ENCODE assay signal across 8 cellular contexts in genomic region chr15:75455982-75456531, GRCh38. TPM values are rescaled to one million over a fixed set of nuclear protein-coding genes. Genes with fewer than 3 reads are reported as not detected.
DNase-seq lines count a peak whose midpoint lies in the region; ATAC-seq and TF ChIP-seq lines count a peak whose summit lies in the region.

No MANE protein-coding gene starts in this region.

- H3K27ac Mint-ChIP-seq in activated naive CD8-positive, alpha-beta T cell = peak overlapping the region; percentile 84

- peak overlapping the region; percentile 52 for H3K27ac ChIP-seq in PC-3 (ENCODE audit: low read length)
- no peak overlapping the region for H3K27ac ChIP-seq in iPS DF 6.9 (ENCODE audit: low read length)

- peak; percentile 18 for TF ChIP-seq POLR2A in GM18526 (IDR thresholded peaks at IDR 0.05; ENCODE audit: extremely low read depth, insufficient read length)

- ATAC-seq in PC-3 (no peak; the same call in 1 of the 2 replicates), left lobe of liver (no peak), HG02759 (IDR thresholded peaks at IDR 0.05; ENCODE audit: unreplicated experiment) (no peak)

- H4K20me1 ChIP-seq in PC-3 (ENCODE audit: low read length) = no peaks in the 10 kb centered on the region

- DNase-seq in AG08396 (ENCODE audit: low spot score) (peak; percentile 32), PC-3 (peak; percentile 51), iPS DF 6.9 (ENCODE audit: low read depth, low spot score) (peak; percentile 20), left lobe of liver (ENCODE audit: low spot score) (no peak)
- DNase-seq in stimulated activated CD4-positive, alpha-beta T cell treated with anti-CD3 and anti-CD28 coated beads, Interleukin-15, amount 100 ng/mL, for 24 hours = peak; percentile 66

- H3K27me3 ChIP-seq in PC-3 (ENCODE audit: low read length) = no peaks in the 10 kb centered on the region
- no peaks in the 10 kb centered on the region for H3K27me3 ChIP-seq in iPS DF 6.9 (ENCODE audit: control insufficient read depth, insufficient read depth, low read length)

- peak overlapping the region; percentile 100 for H2AFZ ChIP-seq in PC-3 (ENCODE audit: low read length)

- no peaks in the 10 kb centered on the region for H3K9me2 ChIP-seq in PC-3 (replicated peaks; ENCODE audit: low read length)

- BruUV-seq in PC-3 (replicated peaks; lab: Mats Ljungman, UMichigan) = TSS peak; percentile 16

- no peaks in the 10 kb centered on the region for H3K9me3 Mint-ChIP-seq in activated naive CD8-positive, alpha-beta T cell (ENCODE audit: low read depth)

- POLR2A ChIA-PET in PC-3 (lab: Charles Lee; ENCODE audit: unreplicated experiment) = interaction anchor here (0.6 to 1.0 kb wide), 3 partner anchors 30 to 88 kb away, joined by 3 to 5 read pairs (median 4); no protein-coding TSS in a partner anchor

- H3F3A ChIP-seq in PC-3 (ENCODE audit: low read length, unreplicated experiment) = no peaks in the 10 kb centered on the region

- peaks cover 17% of the 10 kb centered on the region for H3K79me2 ChIP-seq in PC-3 (ENCODE audit: low read length)

- WGBS in iPS DF 6.9 (ENCODE audit: insufficient coverage, insufficient read length) = no CpG with 5 or more reads among the region's 24 CpGs

- peak overlapping the region; percentile 77 for H3K9ac ChIP-seq in PC-3 (ENCODE audit: low read length)

- CTCF ChIA-PET in PC-3 (lab: Charles Lee) = interaction anchor here (1.1 kb wide), 1 partner anchor 88 kb away, joined by 3 read pairs; no protein-coding TSS in a partner anchor

- no peaks in the 10 kb centered on the region for H3K36me3 ChIP-seq in PC-3 (ENCODE audit: low read depth, low read length)
- peaks cover 2% of the 10 kb centered on the region; the same call in 1 of the 2 replicates for H3K36me3 ChIP-seq in iPS DF 6.9 (ENCODE audit: control insufficient read depth, insufficient read depth, low read length)

- H3K4me2 ChIP-seq in PC-3 (ENCODE audit: low read length) = peak overlapping the region; percentile 95

- H3K4me1 ChIP-seq in PC-3 (ENCODE audit: insufficient read depth, low read length) (peaks cover 19% of the 10 kb centered on the region; the same call in 1 of the 2 replicates), iPS DF 6.9 (ENCODE audit: control insufficient read depth, insufficient read depth, low read length) (no peaks in the 10 kb centered on the region)

- H3K4me3 Mint-ChIP-seq in activated naive CD8-positive, alpha-beta T cell = peak overlapping the region; percentile 89

- H3K4me3 ChIP-seq in PC-3 (ENCODE audit: low read length) = peak overlapping the region; percentile 86
- peak overlapping the region; percentile 64; the same call in 1 of the 2 replicates for H3K4me3 ChIP-seq in iPS DF 6.9 (ENCODE audit: low read length)

- no peak for TF ChIP-seq CTCF in PC-3 (conservative IDR thresholded peaks at IDR 0.05; ENCODE audit: low read depth, low read length)

- no peaks in the 10 kb centered on the region for H3K36me3 Mint-ChIP-seq in activated naive CD8-positive, alpha-beta T cell

- no peaks in the 10 kb centered on the region for H3K27me3 Mint-ChIP-seq in activated naive CD8-positive, alpha-beta T cell

- peaks cover 14% of the 10 kb centered on the region for H3K4me1 Mint-ChIP-seq in activated naive CD8-positive, alpha-beta T cell (ENCODE audit: low read depth)

- intact Hi-C loops in PC-3 (cut with micrococcal nuclease) = loop anchor here (2.0 kb wide), 1 partner anchor 123 kb away; the partner anchor contains the start of gene PTPN9

- H3K9me3 ChIP-seq in PC-3 (ENCODE audit: low read length) (no peaks in the 10 kb centered on the region), iPS DF 6.9 (ENCODE audit: control insufficient read depth, insufficient read depth, low read length) (no peaks in the 10 kb centered on the region)

RNA-seq across cellular contexts. Expression of gene SIN3A, which starts 4.6 kb away (rescaled TPM):
- total RNA-seq in PC-3 (2014; rRNA removed) = 24.9 and 27.8 TPM in 2 replicates
- 23.3 TPM for total RNA-seq in left lobe of liver
